9 cellular contexts compared by ENCODE assay signal in genomic region chr1:179599623-179600249, GRCh38. TPM values are rescaled to one million over a fixed set of nuclear protein-coding genes. Genes with fewer than 3 reads are reported as not detected.
DNase-seq lines count a peak whose midpoint lies in the region; ATAC-seq, FAIRE-seq and TF ChIP-seq lines count a peak whose summit lies in the region.
"Had no signal": no experiment of that assay in that cellular context is flagged by ENCODE, and none has a peak within 500 bp of the region (broad histone marks: within the 10 kb centered on the region; RNA-seq: fewer than 3 reads in every experiment).

No MANE protein-coding gene starts in this region.

- dilution Hi-C loops in IMR-90 (cut with HindIII; ENCODE audit: low sequenced_read_pairs, unreplicated experiment) (no loop called here), keratinocyte (cut with MboI; ENCODE audit: extremely low pct_ligation_motif_present, low sequenced_read_pairs) (no loop called here)

- no peak for FAIRE-seq in keratinocyte (lab: Jason Lieb, UNC)

- peak; percentile 40 for TF ChIP-seq CTCF in IMR-90 (conservative IDR thresholded peaks at IDR 0.05; ENCODE audit: low read depth, low read length)
- peak; percentile 51 for TF ChIP-seq CTCF in SK-N-SH (IDR thresholded peaks at IDR 0.05)
- peak; percentile 32 to 45 (median 43) for TF ChIP-seq CTCF in keratinocyte (optimal IDR thresholded peaks at IDR 0.05 in 1 of 3, IDR thresholded peaks at IDR 0.05 in 1 of 3, conservative IDR thresholded peaks at IDR 0.05 in 1 of 3; ENCODE audit: extremely low read depth in 1 of 3, insufficient read depth in 2 of 3, low read length in 3 of 3)

- H3K4me1 ChIP-seq in IMR-90 (ENCODE audit: control insufficient read depth, insufficient read depth, low read length) = no peaks in the 10 kb centered on the region
- no peaks in the 10 kb centered on the region for H3K4me1 ChIP-seq in SK-N-SH (ENCODE audit: control insufficient read depth in 1 of 2, insufficient read depth in 2 of 2, low read depth in 1 of 2, low read length in 1 of 2)
- no peaks in the 10 kb centered on the region for H3K4me1 ChIP-seq in keratinocyte (ENCODE audit: control insufficient read depth, extremely low read depth, insufficient read depth, low read length)

- no peak overlapping the region for H2BK20ac ChIP-seq in IMR-90 (ENCODE audit: low read depth, low read length)

- no peak overlapping the region for H3K23ac ChIP-seq in IMR-90 (ENCODE audit: low read depth, low read length)

- no peak overlapping the region for H2BK15ac ChIP-seq in IMR-90 (ENCODE audit: low read depth, low read length)

- H2BK120ac ChIP-seq in IMR-90 (ENCODE audit: low read depth, low read length) = no peak overlapping the region

- no peak for TF ChIP-seq POLR2A in IMR-90 (IDR thresholded peaks at IDR 0.05; ENCODE audit: low read depth, low read length)

- H3K36me3 ChIP-seq in IMR-90 (ENCODE audit: control insufficient read depth, insufficient read depth, low read length) (no peaks in the 10 kb centered on the region), SK-N-SH (replicated peaks in 1 of 2; ENCODE audit: control insufficient read depth in 1 of 2, insufficient read depth in 2 of 2, low read length in 1 of 2) (no peaks in the 10 kb centered on the region), keratinocyte (ENCODE audit: control insufficient read depth in 2 of 2, extremely low read depth in 1 of 2, insufficient read depth in 2 of 2, low read length in 2 of 2) (no peaks in the 10 kb centered on the region)

- H3K4ac ChIP-seq in IMR-90 (ENCODE audit: low read depth, low read length) = no peak overlapping the region

- BruUV-seq in IMR-90 (replicated peaks; lab: Mats Ljungman, UMichigan) = no TSS peak

- H3F3A ChIP-seq in SK-N-SH (replicated peaks; ENCODE audit: insufficient read depth) = no peaks in the 10 kb centered on the region

- H4K5ac ChIP-seq in IMR-90 (ENCODE audit: low read depth, low read length) = no peak overlapping the region

- H3K4me3 ChIP-seq in IMR-90 (ENCODE audit: insufficient read depth, low read depth, low read length) = no peak overlapping the region
- H3K4me3 ChIP-seq in SK-N-SH (ENCODE audit: low read depth in 2 of 2, low read length in 1 of 2) = no peak overlapping the region
- no peak overlapping the region for H3K4me3 ChIP-seq in keratinocyte (ENCODE audit: control insufficient read depth in 2 of 3, extremely low read depth in 1 of 3, insufficient read depth in 2 of 3, low read depth in 1 of 3, low read length in 3 of 3)

- TF ChIP-seq EP300 in SK-N-SH (IDR thresholded peaks at IDR 0.05; ENCODE audit: borderline replicate concordance in 1 of 2, low read depth in 1 of 2, low read length in 1 of 2) = no peak

- no peak overlapping the region for H4K8ac ChIP-seq in IMR-90 (ENCODE audit: low read depth in 2 of 2, low read length in 2 of 2)

- H2AK5ac ChIP-seq in IMR-90 (ENCODE audit: low read depth, low read length) = no peak overlapping the region

- in situ Hi-C loops in IMR-90 (cut with MboI; ENCODE audit: low sequenced_read_pairs) = loop anchor here (25.0 kb wide), 1 partner anchor 337 kb away; no protein-coding TSS in a partner anchor

- no peak overlapping the region for H4K91ac ChIP-seq in IMR-90 (ENCODE audit: insufficient read depth, low read depth, low read length)

- CTCF ChIA-PET in IMR-90 (lab: Yijun Ruan, JAX) = interaction anchor here (0.7 kb wide), 1 partner anchor 198 kb away, joined by 3 read pairs; no protein-coding TSS in a partner anchor
- CTCF ChIA-PET in SK-N-SH (lab: Yijun Ruan, JAX) = interaction anchor here (0.8 to 3.1 kb wide), 5 partner anchors 11 to 521 kb away, joined by 3 to 16 read pairs (median 4); no protein-coding TSS in a partner anchor

- DNase-seq in DMS53 (lab: John Stamatoyannopoulos, UW) (peak; percentile 87), IMR-90 (peak; percentile 30), SK-N-SH (no peak), keratinocyte (ENCODE audit: low read depth, low spot score) (no peak), cortex of kidney (lab: John Stamatoyannopoulos, UW) (no peak)
- no peak for DNase-seq in stimulated activated CD4-positive, alpha-beta T cell treated with anti-CD3 and anti-CD28 coated beads, Interleukin-4, amount 100 ng/mL, for 4 hours

- H3K9me2 ChIP-seq in SK-N-SH = no peaks in the 10 kb centered on the region

- peak; percentile 67 for ATAC-seq in IMR-90 (ENCODE audit: low read depth)
- ATAC-seq in HG02973 (IDR thresholded peaks at IDR 0.05; ENCODE audit: unreplicated experiment) = no peak
- no peak for ATAC-seq in GM21619 (IDR thresholded peaks at IDR 0.05; ENCODE audit: unreplicated experiment)

- intact Hi-C loops in IMR-90 (cut with micrococcal nuclease) = loop anchor here (5.0 kb wide), 1 partner anchor 347 kb away; no protein-coding TSS in a partner anchor

- H2BK5ac ChIP-seq in IMR-90 (ENCODE audit: low read depth, low read length, poor library complexity, severe bottlenecking) = no peak overlapping the region

- no peak overlapping the region for H3K56ac ChIP-seq in IMR-90 (ENCODE audit: extremely low read depth, insufficient read depth, low read length)

- no peak overlapping the region for H3K27ac ChIP-seq in IMR-90 (ENCODE audit: insufficient read depth, low read length)
- no peak overlapping the region for H3K27ac ChIP-seq in SK-N-SH (ENCODE audit: low read depth in 2 of 2, low read length in 1 of 2)
- H3K27ac ChIP-seq in keratinocyte (ENCODE audit: control insufficient read depth, insufficient read depth, low read length) = no peak overlapping the region

- no peaks in the 10 kb centered on the region for H3K79me2 ChIP-seq in SK-N-SH (ENCODE audit: insufficient read depth)
- H3K79me2 ChIP-seq in keratinocyte (ENCODE audit: control insufficient read depth, insufficient read depth, low read length) = no peaks in the 10 kb centered on the region

- no peak overlapping the region for H3K14ac ChIP-seq in IMR-90 (replicated peaks; ENCODE audit: low read depth, low read length)

- no peaks in the 10 kb centered on the region for H4K20me1 ChIP-seq in IMR-90 (ENCODE audit: insufficient read depth, low read length)
- no peaks in the 10 kb centered on the region for H4K20me1 ChIP-seq in SK-N-SH (ENCODE audit: insufficient read depth)
- no peaks in the 10 kb centered on the region for H4K20me1 ChIP-seq in keratinocyte (ENCODE audit: control insufficient read depth, extremely low read depth, insufficient read depth, low read length)

- H3K18ac ChIP-seq in IMR-90 (ENCODE audit: low read depth, low read length) = no peak overlapping the region

- H3K79me1 ChIP-seq in IMR-90 (ENCODE audit: low read depth in 1 of 2, low read length in 2 of 2) = no peaks in the 10 kb centered on the region

- no peak overlapping the region for H3K4me2 ChIP-seq in IMR-90 (ENCODE audit: low read depth, low read length)
- no peak overlapping the region for H3K4me2 ChIP-seq in SK-N-SH
- no peak overlapping the region for H3K4me2 ChIP-seq in keratinocyte (ENCODE audit: control insufficient read depth, extremely low read depth, insufficient read depth, low read depth, low read length)

- peaks cover 1% of the 10 kb centered on the region; the same call in 1 of the 2 replicates for H3K27me3 ChIP-seq in IMR-90 (ENCODE audit: control insufficient read depth, insufficient read depth, low read length)
- H3K27me3 ChIP-seq in SK-N-SH (ENCODE audit: insufficient read depth) = no peaks in the 10 kb centered on the region
- H3K27me3 ChIP-seq in keratinocyte (ENCODE audit: control insufficient read depth, extremely low read depth, insufficient read depth, low read length) = no peaks in the 10 kb centered on the region

- POLR2A ChIA-PET in IMR-90 (lab: Charles Lee; ENCODE audit: unreplicated experiment) = interaction anchor here (0.6 kb wide), 1 partner anchor 246 kb away, joined by 3 read pairs; no protein-coding TSS in a partner anchor
- POLR2A ChIA-PET in SK-N-SH (lab: Yijun Ruan, JAX) = no interaction called here

- H3K9ac ChIP-seq in IMR-90 (ENCODE audit: low read depth, low read length) = no peak overlapping the region
- no peak overlapping the region for H3K9ac ChIP-seq in SK-N-SH
- H3K9ac ChIP-seq in keratinocyte (ENCODE audit: control insufficient read depth, extremely low read depth, insufficient read depth, low read length) = no peak overlapping the region

- no peak overlapping the region for H2AFZ ChIP-seq in IMR-90 (replicated peaks; ENCODE audit: low read length, poor library complexity)
- no peak overlapping the region for H2AFZ ChIP-seq in SK-N-SH (ENCODE audit: low read depth)
- no peak overlapping the region for H2AFZ ChIP-seq in keratinocyte (ENCODE audit: control insufficient read depth, low read length)

- no peak overlapping the region for H2AK9ac ChIP-seq in IMR-90 (replicated peaks; ENCODE audit: low read depth, low read length, poor library complexity)

- H3K9me3 ChIP-seq in IMR-90 (ENCODE audit: control insufficient read depth, insufficient read depth, low read length) (no peaks in the 10 kb centered on the region), SK-N-SH (no peaks in the 10 kb centered on the region), keratinocyte (ENCODE audit: control insufficient read depth, low read depth, low read length) (no peaks in the 10 kb centered on the region)

- TF ChIP-seq RAD21 in IMR-90 (IDR thresholded peaks at IDR 0.05; ENCODE audit: low read length) (peak; percentile 21; the same call in 1 of the 2 replicates), SK-N-SH (IDR thresholded peaks at IDR 0.05; ENCODE audit: low read length) (peak; percentile 57)

- H3K9me1 ChIP-seq in IMR-90 (ENCODE audit: insufficient read depth, low read length) (no peaks in the 10 kb centered on the region), keratinocyte (ENCODE audit: control insufficient read depth, extremely low read depth, insufficient read depth, low read length) (no peaks in the 10 kb centered on the region)

RNA-seq across cellular contexts. Expression of gene TDRD5, which starts 8.1 kb away (rescaled TPM):
- total RNA-seq in IMR-90 (2012; rRNA removed) = not detected in 2 replicates
- polyA plus RNA-seq in IMR-90 (2012; rRNA removed) = not detected in 2 replicates
- not detected in 2 replicates for polyA plus RNA-seq in IMR-90 (2012; cell fraction: cytosol; rRNA removed)
- polyA plus RNA-seq in IMR-90 (2012; cell fraction: nucleus; rRNA removed; ENCODE audit: low replicate concordance) = not detected in 2 replicates
- not detected in 2 replicates for polyA plus RNA-seq in SK-N-SH (2012; rRNA removed)
- polyA plus RNA-seq in SK-N-SH (2012; cell fraction: cytosol; rRNA removed) = not detected in 2 replicates
- polyA plus RNA-seq in SK-N-SH (2012; cell fraction: nucleus; rRNA removed) = not detected in 2 replicates
- 0.04 TPM in 1 of 3 replicates, not detected in the others for polyA plus RNA-seq in keratinocyte
- polyA plus RNA-seq in keratinocyte (2011; ENCODE audit: low read depth) = not detected
- polyA plus RNA-seq in keratinocyte (2011; cell fraction: cytosol; rRNA removed) = not detected in 2 replicates
- polyA plus RNA-seq in keratinocyte (2011; cell fraction: nucleus; rRNA removed) = 0.05 and 0.08 TPM in 2 replicates
- polyA plus RNA-seq in keratinocyte (2012; ENCODE audit: low replicate concordance) = not detected in 2 replicates
- polyA minus RNA-seq in keratinocyte = not detected in 3 replicates
- not detected for polyA minus RNA-seq in keratinocyte (2011; cell fraction: cytosol; rRNA and poly(A)+ RNA removed)
- not detected in 2 replicates for polyA minus RNA-seq in keratinocyte (2011; cell fraction: nucleus; rRNA and poly(A)+ RNA removed)

RNA-seq across cellular contexts. Expression of gene NPHS2, which starts 24.0 kb away (rescaled TPM):
- total RNA-seq in IMR-90 (2012; rRNA removed) = not detected in 2 replicates
- polyA plus RNA-seq in IMR-90 (2012; rRNA removed) = not detected in 2 replicates
- polyA plus RNA-seq in IMR-90 (2012; cell fraction: cytosol; rRNA removed) = not detected in 2 replicates
- polyA plus RNA-seq in IMR-90 (2012; cell fraction: nucleus; rRNA removed; ENCODE audit: low replicate concordance) = not detected in 2 replicates
- polyA plus RNA-seq in SK-N-SH (2012; rRNA removed) = not detected in 2 replicates
- polyA plus RNA-seq in SK-N-SH (2012; cell fraction: cytosol; rRNA removed) = not detected in 2 replicates
- not detected in 2 replicates for polyA plus RNA-seq in SK-N-SH (2012; cell fraction: nucleus; rRNA removed)
- polyA plus RNA-seq in keratinocyte = not detected in 3 replicates
- polyA plus RNA-seq in keratinocyte (2011; ENCODE audit: low read depth) = not detected
- polyA plus RNA-seq in keratinocyte (2011; cell fraction: cytosol; rRNA removed) = not detected in 2 replicates
- polyA plus RNA-seq in keratinocyte (2011; cell fraction: nucleus; rRNA removed) = not detected in 2 replicates
- polyA plus RNA-seq in keratinocyte (2012; ENCODE audit: low replicate concordance) = not detected in 2 replicates
- polyA minus RNA-seq in keratinocyte = not detected in 3 replicates
- not detected for polyA minus RNA-seq in keratinocyte (2011; cell fraction: cytosol; rRNA and poly(A)+ RNA removed)
- not detected in 2 replicates for polyA minus RNA-seq in keratinocyte (2011; cell fraction: nucleus; rRNA and poly(A)+ RNA removed)
- total RNA-seq: mononuclear cell had no signal

Comparison
In these comparisons a context has a peak if more than half of its experiments do, and no peak if none do; other contexts are left out.
1. DNase-seq: peak in DMS53 (single experiment) and IMR-90 (single experiment); none in SK-N-SH (single experiment), keratinocyte (single experiment), cortex of kidney (single experiment) and stimulated activated CD4-positive, alpha-beta T cell treated with anti-CD3 and anti-CD28 coated beads, Interleukin-4, amount 100 ng/mL, for 4 hours (0 of 2).
2. Peak in every context shown above with its lines, with median percentiles within 50 percentile points of each other: CTCF ChIP-seq.